7 cellular contexts compared by ENCODE assay signal in genomic region chr19:1070931-1071791, GRCh38. TPM values are rescaled to one million over a fixed set of nuclear protein-coding genes. Genes with fewer than 3 reads are reported as not detected.
DNase-seq lines count a peak whose midpoint lies in the region; ATAC-seq and TF ChIP-seq lines count a peak whose summit lies in the region.
"Had no signal": no experiment of that assay in that cellular context is flagged by ENCODE, and none has a peak within 500 bp of the region (broad histone marks: within the 10 kb centered on the region; RNA-seq: fewer than 3 reads in every experiment).

No MANE protein-coding gene starts in this region.

- H3K4me1 Mint-ChIP-seq in activated naive CD8-positive, alpha-beta T cell treated with anti-CD3 and anti-CD28 coated beads for 36 hours = peaks cover 42% of the 10 kb centered on the region
- H3K4me1 Mint-ChIP-seq in natural killer cell = peaks cover 37 to 46% of the 10 kb centered on the region in 2 donors

- no peak for TF ChIP-seq CTCF in HFF-Myc (IDR thresholded peaks at IDR 0.05; ENCODE audit: low read depth, low read length, missing control alignments)
- TF ChIP-seq CTCF in natural killer cell (IDR thresholded peaks at IDR 0.05) = no peak

- no peaks in the 10 kb centered on the region for H3K27me3 Mint-ChIP-seq in activated naive CD8-positive, alpha-beta T cell treated with anti-CD3 and anti-CD28 coated beads for 36 hours
- no peaks in the 10 kb centered on the region for H3K27me3 Mint-ChIP-seq in natural killer cell (ENCODE audit: low read depth in 2 of 2)

- intact Hi-C loops in natural killer cell (cut with micrococcal nuclease) = no loop called here

- DNase-seq in HFF-Myc (ENCODE audit: extremely low read depth, low read depth) (no peak), natural killer cell (no peak)
- no peak for DNase-seq in activated naive CD8-positive, alpha-beta T cell treated with anti-CD3 and anti-CD28 coated beads for 36 hours
- no peak for DNase-seq in stimulated activated CD4-positive, alpha-beta T cell treated with anti-CD3 and anti-CD28 coated beads, Interleukin-1b, Interleukin-23, amount 100 ng/mL, for 48 hours

- H3K36me3 Mint-ChIP-seq in activated naive CD8-positive, alpha-beta T cell treated with anti-CD3 and anti-CD28 coated beads for 36 hours = peaks cover 47% of the 10 kb centered on the region
- H3K36me3 Mint-ChIP-seq in natural killer cell = peaks cover 7% of the 10 kb centered on the region

- peak overlapping the region; percentile 31 for H3K4me3 ChIP-seq in HFF-Myc (replicated peaks; ENCODE audit: low read depth, low read length)

- no peaks in the 10 kb centered on the region for H3K9me3 Mint-ChIP-seq in activated naive CD8-positive, alpha-beta T cell treated with anti-CD3 and anti-CD28 coated beads for 36 hours
- no peaks in the 10 kb centered on the region for H3K9me3 Mint-ChIP-seq in natural killer cell
- H3K9me3 Mint-ChIP-seq: neural crest cell had no signal

- ATAC-seq in natural killer cell (no peak), HG03571 (IDR thresholded peaks at IDR 0.05; ENCODE audit: unreplicated experiment) (no peak), HG03135 (IDR thresholded peaks at IDR 0.05; ENCODE audit: unreplicated experiment) (no peak)

- peak overlapping the region; percentile 79 for H3K4me3 Mint-ChIP-seq in activated naive CD8-positive, alpha-beta T cell treated with anti-CD3 and anti-CD28 coated beads for 36 hours
- no peak overlapping the region for H3K4me3 Mint-ChIP-seq in natural killer cell
- H3K4me3 Mint-ChIP-seq: neural crest cell had no signal

- peak overlapping the region; percentile 89 for H3K27ac Mint-ChIP-seq in activated naive CD8-positive, alpha-beta T cell treated with anti-CD3 and anti-CD28 coated beads for 36 hours
- peak overlapping the region; percentile 73 to 93 for H3K27ac Mint-ChIP-seq in natural killer cell

RNA-seq across cellular contexts. Expression of gene ARHGAP45, which starts 4.2 kb away (rescaled TPM):
- 100 to 1,000 TPM; 113 to 122 TPM for total RNA-seq in activated naive CD8-positive, alpha-beta T cell treated with anti-CD3 and anti-CD28 coated beads for 36 hours
- total RNA-seq in natural killer cell = 100 to 1,000 TPM; 535 to 601 (median 560) TPM

RNA-seq across cellular contexts. Expression of gene POLR2E, which starts 24.0 kb away (rescaled TPM):
- 100 to 1,000 TPM; 290 to 291 TPM for total RNA-seq in activated naive CD8-positive, alpha-beta T cell treated with anti-CD3 and anti-CD28 coated beads for 36 hours
- 100 to 1,000 TPM in 1 of 3 donors, 10 to 100 TPM in 2; 77.3 to 105 (median 91.6) TPM for total RNA-seq in natural killer cell

RNA-seq across cellular contexts. Expression of gene ABCA7, which starts 31.3 kb away (rescaled TPM):
- 10 to 100 TPM in 1 of 2 experiments, 1 to 10 TPM in 1; 9.8 to 11.2 TPM for total RNA-seq in activated naive CD8-positive, alpha-beta T cell treated with anti-CD3 and anti-CD28 coated beads for 36 hours
- 100 to 1,000 TPM in 2 of 3 donors, 10 to 100 TPM in 1; 73.3 to 149 (median 121) TPM for total RNA-seq in natural killer cell

RNA-seq across cellular contexts. Expression of gene GPX4, which starts 32.6 kb away (rescaled TPM):
- total RNA-seq in activated naive CD8-positive, alpha-beta T cell treated with anti-CD3 and anti-CD28 coated beads for 36 hours = 100 to 1,000 TPM; 225 to 231 TPM
- 100 to 1,000 TPM; 108 to 126 (median 121) TPM for total RNA-seq in natural killer cell

RNA-seq across cellular contexts. Expression of gene CNN2, which starts 44.8 kb away (rescaled TPM):
- total RNA-seq in activated naive CD8-positive, alpha-beta T cell treated with anti-CD3 and anti-CD28 coated beads for 36 hours = 10 to 100 TPM; 76.0 to 80.5 TPM
- 100 to 1,000 TPM; 163 to 276 (median 179) TPM for total RNA-seq in natural killer cell

Comparison
In these comparisons a context has a peak if more than half of its experiments do, and no peak if none do; other contexts are left out.
1. RNA of gene ARHGAP45, which starts 4.2 kb away (total RNA-seq): 535 to 601 TPM in natural killer cell; 113 to 122 TPM in activated naive CD8-positive, alpha-beta T cell treated with anti-CD3 and anti-CD28 coated beads for 36 hours; every median in the first group is over 4 times any median in the second.
2. RNA of gene ABCA7, which starts 31.3 kb away (total RNA-seq): 73.3 to 149 TPM in natural killer cell; 9.8 to 11.2 TPM in activated naive CD8-positive, alpha-beta T cell treated with anti-CD3 and anti-CD28 coated beads for 36 hours; every median in the first group is over 4 times any median in the second.